In genomic region chr16:88838566-88838965, GRCh38 we compare ENCODE assay signal across 31 cellular contexts. TPM values are rescaled to one million over a fixed set of nuclear protein-coding genes. Genes with fewer than 3 reads are reported as not detected.
"Had no signal": no experiment of that assay in that cellular context is flagged by ENCODE, and none has a peak within 500 bp of the region (broad histone marks: within the 10 kb centered on the region; RNA-seq: fewer than 3 reads in every experiment).

No MANE protein-coding gene starts in this region.

- H3K9ac ChIP-seq: parathyroid adenoma had no signal

- H3K9me3 ChIP-seq: esophagus muscularis mucosa, gastroesophageal sphincter, heart left ventricle, sigmoid colon, testis, tibial artery had no signal

- H3K4me2 ChIP-seq: hepatocyte had no signal

- H3K27ac Mint-ChIP-seq: memory B cell; natural killer cell; progenitor cell of endocrine pancreas; stimulated activated effector memory CD8-positive, alpha-beta T cell treated with anti-CD3 and anti-CD28 coated beads, Interleukin-12 subunit alpha, Interleukin-12 subunit beta, amount 100 ng/mL, for 72 hours; type B pancreatic cell had no signal

- FAIRE-seq: colon, kidney had no signal

- H3K36me3 Mint-ChIP-seq: natural killer cell, type B pancreatic cell had no signal

- H3K4me3 Mint-ChIP-seq: memory B cell; natural killer cell; stimulated activated effector memory CD8-positive, alpha-beta T cell treated with anti-CD3 and anti-CD28 coated beads, Interleukin-12 subunit alpha, Interleukin-12 subunit beta, amount 100 ng/mL, for 72 hours; type B pancreatic cell had no signal

- H3K9me3 Mint-ChIP-seq: memory B cell; natural killer cell; stimulated activated effector memory CD8-positive, alpha-beta T cell treated with anti-CD3 and anti-CD28 coated beads, Interleukin-12 subunit alpha, Interleukin-12 subunit beta, amount 100 ng/mL, for 72 hours; type B pancreatic cell had no signal

- ATAC-seq: foreskin keratinocyte; gastroesophageal sphincter; heart left ventricle; left lobe of liver; natural killer cell; stimulated activated effector memory CD8-positive, alpha-beta T cell treated with anti-CD3 and anti-CD28 coated beads, Interleukin-12 subunit alpha, Interleukin-12 subunit beta, amount 100 ng/mL, for 72 hours; stimulated activated naive CD8-positive, alpha-beta T cell treated with anti-CD3 and anti-CD28 coated beads, Interleukin-15, Interleukin-2, amounts not matched to agents 100 U/mL and 50 U/mL, for 24 hours had no signal

- H3K27ac ChIP-seq: dorsolateral prefrontal cortex, epithelial cell of prostate, esophagus muscularis mucosa, foreskin keratinocyte, gastroesophageal sphincter, heart left ventricle, hepatocyte, parathyroid adenoma, sigmoid colon, testis, tibial artery had no signal

- H3K27me3 ChIP-seq: dorsolateral prefrontal cortex, esophagus muscularis mucosa, foreskin keratinocyte, gastroesophageal sphincter, heart left ventricle, hepatocyte, sigmoid colon, testis, tibial artery had no signal

- H3K27me3 Mint-ChIP-seq: memory B cell, progenitor cell of endocrine pancreas, type B pancreatic cell had no signal

- H3K79me2 ChIP-seq: hepatocyte, parathyroid adenoma had no signal

- DNase-seq: dorsolateral prefrontal cortex; effector CD4-positive, alpha-beta T cell; foreskin keratinocyte; heart left ventricle; kidney; natural killer cell; sigmoid colon; stimulated activated CD4-positive, alpha-beta T cell treated with anti-CD3 and anti-CD28 coated beads, Interleukin-2, amount 100 ng/mL, for 24 hours; stimulated activated CD4-positive, alpha-beta T cell treated with anti-CD3 and anti-CD28 coated beads, Interleukin-4, amount 100 ng/mL, for 24 hours; stimulated activated naive CD8-positive, alpha-beta T cell treated with anti-CD3 and anti-CD28 coated beads, Interleukin-15, Interleukin-2, amounts not matched to agents 100 U/mL and 50 U/mL, for 24 hours; substantia nigra; testis; tibial artery had no signal

- H3K4me3 ChIP-seq: dorsolateral prefrontal cortex, esophagus muscularis mucosa, gastroesophageal sphincter, heart left ventricle, hepatocyte, lung, sigmoid colon, testis, tibial artery had no signal

- H2AFZ ChIP-seq: hepatocyte, parathyroid adenoma had no signal

- H3K4me1 ChIP-seq: esophagus muscularis mucosa, foreskin keratinocyte, gastroesophageal sphincter, heart left ventricle, parathyroid adenoma, sigmoid colon, testis, tibial artery had no signal

- H3K4me1 Mint-ChIP-seq: natural killer cell had no signal

RNA-seq across cellular contexts. Expression of gene PABPN1L, which starts 27.9 kb away (rescaled TPM):
- total RNA-seq: esophagus muscularis mucosa, fibroblast of lung, foreskin keratinocyte, heart left ventricle, hepatocyte, kidney, lung, mononuclear cell, osteoblast, sigmoid colon, skeletal muscle tissue, urinary bladder had no signal
- polyA plus RNA-seq: fibroblast of lung, foreskin keratinocyte, heart left ventricle, hepatocyte, liver, urinary bladder had no signal
